ENCODE assay signal across 11 cellular contexts in genomic region chr1:235270625-235271024, GRCh38. TPM values are rescaled to one million over a fixed set of nuclear protein-coding genes. Genes with fewer than 3 reads are reported as not detected.
DNase-seq lines count a peak whose midpoint lies in the region; ATAC-seq and TF ChIP-seq lines count a peak whose summit lies in the region.
"Had no signal": no experiment of that assay in that cellular context is flagged by ENCODE, and none has a peak within 500 bp of the region (broad histone marks: within the 10 kb centered on the region; RNA-seq: fewer than 3 reads in every experiment).

No MANE protein-coding gene starts in this region.

- H3K27ac ChIP-seq in GM23248, result peak overlapping the region; percentile 90
- peak overlapping the region in 3 of 4 donors; percentile 3 to 46 (median 14) for H3K27ac ChIP-seq in gastroesophageal sphincter

- DNase-seq in A172 (ENCODE audit: low spot score), result peak; percentile 16
- DNase-seq in GM23248, result peak; percentile 81
- DNase-seq in T-cell, result no peak
- DNase-seq in NK-92 (lab: John Stamatoyannopoulos, UW; ENCODE audit: unreplicated experiment), result no peak
- DNase-seq in SW480 (ENCODE audit: low spot score), result no peak
- DNase-seq: dermis blood vessel endothelial cell, GF-D8, NCI-H187 treated with DMSO at 0.1 percent for 48 hours had no signal

- H3K9me3 ChIP-seq in GM23248 (ENCODE audit: low read depth) (no peaks in the 10 kb centered on the region), gastroesophageal sphincter (no peaks in the 10 kb centered on the region)

- no peak for TF ChIP-seq POLR2A in gastroesophageal sphincter (IDR thresholded peaks at IDR 0.05)

- H3K9ac ChIP-seq in GM23248, result peak overlapping the region; percentile 81

- H3K4me1 Mint-ChIP-seq in T-cell, result peaks cover 75 to 86% (median 84%) of the 10 kb centered on the region in 3 donors

- TF ChIP-seq EP300 in gastroesophageal sphincter (IDR thresholded peaks at IDR 0.05), result no peak

- TF ChIP-seq CTCF in gastroesophageal sphincter (IDR thresholded peaks at IDR 0.05), result peak in 3 of 4 experiments; percentile 15 to 27 (median 24)

- H3K4me2 ChIP-seq in GM23248 (ENCODE audit: unreplicated experiment), result peak overlapping the region; percentile 93

- POLR2A ChIA-PET in T-cell (lab: Charles Lee), result interaction anchor here (0.7 to 1.5 kb wide), 4 partner anchors 22 to 153 kb away, joined by 3 to 4 read pairs (median 3); partner anchors contain the start of gene ARID4B (in 1 of the 2)

- H3K79me2 ChIP-seq in GM23248 (ENCODE audit: insufficient read depth), result peaks cover 100% of the 10 kb centered on the region

- 0 out of 2 replicates have a peak overlapping the region, but pooled peaks have one; percentile 53 for H2AFZ ChIP-seq in GM23248

- H3K27me3 Mint-ChIP-seq in T-cell, result no peaks in the 10 kb centered on the region

- H3K27me3 ChIP-seq in GM23248 (replicated peaks; ENCODE audit: insufficient read depth) (no peaks in the 10 kb centered on the region), gastroesophageal sphincter (no peaks in the 10 kb centered on the region)

- H3K36me3 ChIP-seq in GM23248 (ENCODE audit: low read depth) (no peaks in the 10 kb centered on the region), gastroesophageal sphincter (no peaks in the 10 kb centered on the region)

- peaks cover 17% of the 10 kb centered on the region; the same call in 1 of the 2 replicates for H4K20me1 ChIP-seq in GM23248 (ENCODE audit: insufficient read depth)

- CTCF ChIA-PET in T-cell (lab: Charles Lee), result interaction anchor here in 1 of 2 donors (0.6 kb wide), 1 partner anchor 118 kb away, joined by 3 read pairs; no protein-coding TSS in a partner anchor

- H3K4me3 ChIP-seq in GM23248 (peak overlapping the region; percentile 64), gastroesophageal sphincter (no peak overlapping the region)

- no peaks in the 10 kb centered on the region for H3K9me3 Mint-ChIP-seq in T-cell

- ATAC-seq in T-cell (replicated peaks in 1 of 4) (peak; percentile 20 to 71 (median 42)), gastroesophageal sphincter (no peak), HG02642 (IDR thresholded peaks at IDR 0.05; ENCODE audit: poor library complexity, unreplicated experiment) (no peak), GM21390 (IDR thresholded peaks at IDR 0.05; ENCODE audit: unreplicated experiment) (no peak)

- H3K36me3 Mint-ChIP-seq in T-cell, result no peaks in the 10 kb centered on the region

- peaks cover 15% of the 10 kb centered on the region for H3F3A ChIP-seq in GM23248 (ENCODE audit: insufficient read depth)

- no peaks in the 10 kb centered on the region for H3K9me2 ChIP-seq in GM23248 (ENCODE audit: insufficient read depth)

- H3K4me3 Mint-ChIP-seq in T-cell, result peak overlapping the region; percentile 1 to 53 (median 41)

- peaks cover 20% of the 10 kb centered on the region for H3K4me1 ChIP-seq in GM23248 (ENCODE audit: insufficient read depth)
- peaks cover 3 to 73% (median 14%) of the 10 kb centered on the region in 3 donors for H3K4me1 ChIP-seq in gastroesophageal sphincter

- in situ Hi-C loops in GM23248 (cut with MboI), result no loop called here

- peak overlapping the region; percentile 34 to 56 for H3K27ac Mint-ChIP-seq in T-cell

RNA-seq across cellular contexts. Expression of gene ARID4B, which starts 57.4 kb away (rescaled TPM):
- 27.6 and 29.9 TPM in 2 replicates for total RNA-seq in A172 (2014; rRNA removed; shearing (Covaris generic))
- 15.0 and 17.8 TPM in 2 replicates for total RNA-seq in GM23248 (2014; rRNA removed; shearing (Covaris generic))
- 23.8 and 25.6 TPM in 2 replicates for polyA plus RNA-seq in GM23248 (2016; fragmentation: Nextera tagmentation; extraction: Ambion mirVana)
- total RNA-seq in T-cell (100 to 1,000 TPM in 2 of 5 donors, 10 to 100 TPM in 3; 70.4 to 151 (median 79.1) TPM), gastroesophageal sphincter (10 to 100 TPM; 26.7 to 49.2 (median 39.1) TPM)

RNA-seq across cellular contexts. Expression of gene GGPS1, which starts 57.7 kb away (rescaled TPM):
- total RNA-seq in A172 (2014; rRNA removed; shearing (Covaris generic)), result 51.9 and 64.1 TPM in 2 replicates
- 33.6 and 46.8 TPM in 2 replicates for total RNA-seq in GM23248 (2014; rRNA removed; shearing (Covaris generic))
- polyA plus RNA-seq in GM23248 (2016; fragmentation: Nextera tagmentation; extraction: Ambion mirVana), result 59.4 and 59.9 TPM in 2 replicates
- total RNA-seq in T-cell, result 10 to 100 TPM; 32.2 to 44.0 (median 39.8) TPM
- 10 to 100 TPM; 30.5 to 36.2 (median 31.3) TPM for total RNA-seq in gastroesophageal sphincter

Comparison
In these comparisons a context has a peak if more than half of its experiments do, and no peak if none do; other contexts are left out.
1. DNase-seq: peak in A172 (single experiment) and GM23248 (single experiment); none in T-cell (0 of 34), NK-92 (single experiment) and SW480 (single experiment).
2. ATAC-seq: peak in T-cell (4 of 4); none in gastroesophageal sphincter (single experiment), HG02642 (single experiment) and GM21390 (single experiment).